Comparison of ENCODE assay signal across 14 cellular contexts in the genomic region with DNA sequence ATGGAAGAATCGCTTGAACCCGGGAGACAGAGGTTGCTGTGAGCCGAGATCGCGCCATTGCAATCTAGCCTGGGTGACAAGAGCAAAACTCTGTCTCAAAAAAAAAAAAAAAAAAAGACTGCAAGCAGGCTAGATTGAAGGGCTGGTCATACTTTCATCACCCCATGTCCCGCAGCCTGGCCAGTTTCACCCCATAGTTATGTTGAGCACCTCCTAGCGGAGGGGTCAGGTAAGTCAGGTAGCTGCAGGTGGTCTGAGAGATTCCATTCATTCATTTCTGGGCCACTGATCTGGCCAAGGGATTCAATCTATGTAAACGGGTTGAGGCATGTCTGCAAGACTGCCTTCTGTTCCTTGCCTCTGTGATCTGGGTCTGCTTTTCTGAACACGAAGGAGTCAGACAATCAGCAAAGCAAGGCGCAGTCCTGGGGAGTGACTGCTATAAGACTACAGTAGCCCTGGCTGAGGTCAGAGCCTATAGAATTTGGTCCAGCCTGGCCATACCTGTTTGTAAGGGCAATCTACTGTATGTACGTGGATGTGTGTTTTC. TPM values are rescaled to one million over a fixed set of nuclear protein-coding genes. Genes with fewer than 3 reads are reported as not detected.
DNase-seq lines count a peak whose midpoint lies in the region; ATAC-seq, FAIRE-seq and TF ChIP-seq lines count a peak whose summit lies in the region.
"Had no signal": no experiment of that assay in that cellular context is flagged by ENCODE, and none has a peak within 500 bp of the region (broad histone marks: within the 10 kb centered on the region; RNA-seq: fewer than 3 reads in every experiment).

No MANE protein-coding gene starts in this region.

- H2AFZ ChIP-seq in Karpas-422 (ENCODE audit: low read length) (peak overlapping the region; percentile 8; the same call in 1 of the 2 replicates), GM12878 (ENCODE audit: control insufficient read depth, low read depth, low read length) (no peak overlapping the region)

- TF ChIP-seq POLR2A in GM12878 (IDR thresholded peaks at IDR 0.05; ENCODE audit: low read depth, low read length): no peak

- H3K4me3 ChIP-seq in Karpas-422 (ENCODE audit: low read length): no peak overlapping the region
- H3K4me3 ChIP-seq in GM12878: no peak overlapping the region
- H3K4me3 ChIP-seq in kidney epithelial cell (ENCODE audit: low read depth, low read length): no peak overlapping the region
- H3K4me3 ChIP-seq: prostate gland had no signal

- H3K36me3 ChIP-seq in Karpas-422 (ENCODE audit: insufficient read depth, low read length) (no peaks in the 10 kb centered on the region), GM12878 (ENCODE audit: control insufficient read depth in 2 of 2, insufficient read depth in 2 of 2, low read length in 1 of 2) (no peaks in the 10 kb centered on the region), kidney epithelial cell (ENCODE audit: control insufficient read depth, insufficient read depth, low read length) (no peaks in the 10 kb centered on the region)
- H3K36me3 ChIP-seq: prostate gland had no signal

- intact Hi-C loops in GM12878 (cut with micrococcal nuclease; ENCODE audit: unreplicated experiment): loop anchor here (2.0 to 5.0 kb wide), 3 partner anchors 61 to 101 kb away; no protein-coding TSS in a partner anchor

- CTCF ChIA-PET in GM12878 (lab: Yijun Ruan, JAX): interaction anchor here (0.8 to 6.7 kb wide), 13 partner anchors 11 to 167 kb away, joined by 3 to 133 read pairs (median 7); a partner anchor contains a TSS

- H4K20me1 ChIP-seq in Karpas-422 (ENCODE audit: insufficient read depth, low read depth, low read length): no peaks in the 10 kb centered on the region
- no peaks in the 10 kb centered on the region for H4K20me1 ChIP-seq in GM12878 (ENCODE audit: control insufficient read depth, insufficient read depth)

- H3K4me1 ChIP-seq in Karpas-422 (ENCODE audit: low read length) (peaks cover 54% of the 10 kb centered on the region), GM12878 (ENCODE audit: control insufficient read depth, insufficient read depth, low read length) (no peaks in the 10 kb centered on the region)
- H3K4me1 ChIP-seq: prostate gland had no signal

- ATAC-seq in GM12878: peak; percentile 50
- no peak for ATAC-seq in HG03442 (IDR thresholded peaks at IDR 0.05; ENCODE audit: unreplicated experiment)

- FAIRE-seq in GM12878 (lab: Jason Lieb, UNC): no peak
- FAIRE-seq: islet of Langerhans had no signal

- H3K27me3 ChIP-seq in Karpas-422 (ENCODE audit: low read length) (no peaks in the 10 kb centered on the region), GM12878 (replicated peaks in 1 of 2; ENCODE audit: control insufficient read depth in 2 of 2, insufficient read depth in 2 of 2, low read length in 1 of 2) (no peaks in the 10 kb centered on the region), kidney epithelial cell (ENCODE audit: control insufficient read depth, insufficient read depth, low read length) (no peaks in the 10 kb centered on the region)

- H3K9ac ChIP-seq in Karpas-422 (ENCODE audit: low read length) (peak overlapping the region; percentile 30), GM12878 (ENCODE audit: control insufficient read depth, insufficient read depth, low read length) (no peak overlapping the region)

- peak; percentile 39 for TF ChIP-seq CTCF in GM12874 (IDR thresholded peaks at IDR 0.05; ENCODE audit: insufficient read depth, low read depth, low read length)
- TF ChIP-seq CTCF in GM12878 (IDR thresholded peaks at IDR 0.05 in 2 of 3, conservative IDR thresholded peaks at IDR 0.05 in 1 of 3; ENCODE audit: control insufficient read depth in 2 of 3, extremely low read depth in 1 of 3, insufficient read depth in 1 of 3, low read depth in 3 of 3, low read length in 3 of 3): peak; percentile 6 to 40 (median 34); a peak in 4 of 6 replicates
- peak; percentile 7 for TF ChIP-seq CTCF in kidney epithelial cell (IDR thresholded peaks at IDR 0.05; ENCODE audit: insufficient read depth, low read length, poor library complexity, severe bottlenecking)

- WGBS in GM12878 (ENCODE audit: insufficient coverage, insufficient replicate concordance, low lambda C conversion rate, missing lambda C conversion rate): 92% methylated on average over 11 of the region's 11 CpGs

- H3K4me2 ChIP-seq in Karpas-422 (ENCODE audit: low read depth, low read length, poor library complexity, severe bottlenecking) (no peak overlapping the region), GM12878 (ENCODE audit: control insufficient read depth, insufficient read depth) (no peak overlapping the region)

- SMC1A ChIA-PET in GM12878 (lab: Charles Lee; ENCODE audit: uncharacterized antibody, unreplicated experiment): interaction anchor here (0.9 to 5.2 kb wide), 10 partner anchors 8 to 166 kb away, joined by 3 to 63 read pairs (median 6); a partner anchor contains a TSS

- no peaks in the 10 kb centered on the region for H3K79me2 ChIP-seq in Karpas-422 (ENCODE audit: low read length)
- H3K79me2 ChIP-seq in GM12878 (ENCODE audit: control insufficient read depth, insufficient read depth, low read length): no peaks in the 10 kb centered on the region

- no TSS peak for BruUV-seq in GM12878 (replicated peaks; lab: Mats Ljungman, UMichigan)

- H3K9me3 ChIP-seq in Karpas-422 (ENCODE audit: low read length): no peaks in the 10 kb centered on the region
- H3K9me3 ChIP-seq in GM12878 (replicated peaks; ENCODE audit: control insufficient read depth, insufficient read depth, low read length): no peaks in the 10 kb centered on the region
- H3K9me3 ChIP-seq: prostate gland had no signal

- peak; percentile 81 for DNase-seq in Karpas-422
- no peak for DNase-seq in GM12878 (ENCODE audit: low read depth, low spot score)
- no peak for DNase-seq in kidney epithelial cell (ENCODE audit: low read depth)
- no peak for DNase-seq in putamen (ENCODE audit: low spot score)
- DNase-seq in stimulated activated CD4-positive, alpha-beta T cell treated with anti-CD3 and anti-CD28 coated beads, Interleukin-2, amount 100 ng/mL, for 48 hours: no peak
- DNase-seq: DMS79, head of caudate nucleus, NCI-H1417, NCI-H226, SHP77 had no signal

- H3K9me2 ChIP-seq in Karpas-422 (replicated peaks; ENCODE audit: insufficient read depth, low read length): no peaks in the 10 kb centered on the region

- no peak for TF ChIP-seq EP300 in GM12878 (IDR thresholded peaks at IDR 0.05; ENCODE audit: borderline replicate concordance in 1 of 2, control insufficient read depth in 1 of 2, low read depth in 2 of 2, low read length in 2 of 2)

- RAD21 ChIA-PET in GM12878 (lab: Charles Lee; ENCODE audit: unreplicated experiment): interaction anchor here (1.1 to 3.9 kb wide), 4 partner anchors 11 to 84 kb away, joined by 3 to 34 read pairs (median 16); a partner anchor contains a TSS

- peak overlapping the region; percentile 92 for H3K27ac ChIP-seq in Karpas-422 (ENCODE audit: low read length)
- H3K27ac ChIP-seq in GM12878 (ENCODE audit: control insufficient read depth, insufficient read depth): no peak overlapping the region
- H3K27ac ChIP-seq: prostate gland had no signal

- POLR2A ChIA-PET in GM12878 (lab: Charles Lee): interaction anchor here (1.3 kb wide), 1 partner anchor 23 kb away, joined by 3 read pairs; no protein-coding TSS in a partner anchor

- in situ Hi-C loops in GM12878 (cut with MboI): no loop called here

- TF ChIP-seq RAD21 in GM12878 (IDR thresholded peaks at IDR 0.05; ENCODE audit: insufficient read depth, low read depth, low read length): no peak

TF ChIP-seq in GM12878, 131 proteins besides CTCF, POLR2A, EP300 and RAD21 (continues in another document):
- no peak for TF ChIP-seq STAT1 (conservative IDR thresholded peaks at IDR 0.05)
- TF ChIP-seq JUNB (IDR thresholded peaks at IDR 0.05): no peak

RNA-seq across cellular contexts. Expression of a gene that starts 23.6 kb away (rescaled TPM):
- total RNA-seq in Karpas-422 (2014; rRNA removed; shearing (Covaris generic); ENCODE audit: low replicate concordance): 197 and 310 TPM in 2 replicates
- 404 and 430 TPM in 2 replicates for total RNA-seq in GM12878 (2013; cell fraction: nucleolus; rRNA removed)
- total RNA-seq in GM12878 (2014; rRNA removed): 47.9 and 49.9 TPM in 2 replicates
- 62.3 and 67.1 TPM in 2 replicates for total RNA-seq in GM12878 (2014; rRNA removed; fragmentation: Illumina TruSeq; extraction: Trizol)
- 69.1 and 75.6 TPM in 2 replicates for total RNA-seq in GM12878 (2021)
- polyA plus RNA-seq in GM12878 (2011; ENCODE audit: low read depth): 31.5 TPM
- 63.2 and 78.3 TPM in 2 replicates for polyA plus RNA-seq in GM12878 (2011; rRNA removed)
- polyA plus RNA-seq in GM12878 (2011; cell fraction: cytosol; rRNA removed): 45.7 and 47.4 TPM in 2 replicates
- 74.9 and 87.1 TPM in 2 replicates for polyA plus RNA-seq in GM12878 (2011; cell fraction: nucleus; rRNA removed)
- 44.1 and 50.9 TPM in 2 replicates for polyA plus RNA-seq in GM12878 (2012)
- polyA plus RNA-seq in GM12878 (2014; fragmentation: Illumina TruSeq; extraction: Trizol): 72.6 and 74.0 TPM in 2 replicates
- polyA plus RNA-seq in GM12878 (2014; fragmentation: Nextera tagmentation; extraction: Ambion mirVana): 10 to 100 TPM; 32.9 to 39.7 TPM
- polyA plus RNA-seq in GM12878 (2014; rRNA removed): 38.2 and 43.5 TPM in 2 replicates
- 10 to 100 TPM; 19.4 to 22.9 TPM for polyA plus RNA-seq in GM12878 (2016; fragmentation: Nextera tagmentation; extraction: Ambion mirVana)
- 130 and 227 TPM in 2 replicates for polyA minus RNA-seq in GM12878 (2011; rRNA and poly(A)+ RNA removed)
- polyA minus RNA-seq in GM12878 (2011; cell fraction: cytosol; rRNA and poly(A)+ RNA removed): 43.3 and 51.4 TPM in 2 replicates
- polyA minus RNA-seq in GM12878 (2011; cell fraction: nucleus; rRNA and poly(A)+ RNA removed): 52.3 and 86.8 TPM in 2 replicates
- 41.3 and 48.5 TPM in 2 replicates for total RNA-seq in kidney epithelial cell
